In genomic region chr11:76588455-76589325, GRCh38 we compare ENCODE assay signal across 8 cellular contexts.
A peak's percentile ranks its signal among the peaks of the same experiment; 100 is the strongest.
DNase-seq lines count a peak whose midpoint lies in the region; ATAC-seq and TF ChIP-seq lines count a peak whose summit lies in the region.

No MANE protein-coding gene starts in this region.

- peak overlapping the region; percentile 93 for H3K27ac Mint-ChIP-seq in endothelial cell (ENCODE audit: unreplicated experiment)

- H3K4me3 Mint-ChIP-seq in endothelial cell (ENCODE audit: unreplicated experiment) = no peak overlapping the region

- H3K4me1 Mint-ChIP-seq in endothelial cell (ENCODE audit: unreplicated experiment) = peaks cover 13% of the 10 kb centered on the region

- H4K20me1 ChIP-seq in BLaER1 = no peaks in the 10 kb centered on the region

- no peaks in the 10 kb centered on the region for H3K27me3 ChIP-seq in BLaER1
- no peaks in the 10 kb centered on the region for H3K27me3 ChIP-seq in parathyroid adenoma (ENCODE audit: control insufficient read depth, insufficient read depth, low read length)

- no peaks in the 10 kb centered on the region for H3K9me3 Mint-ChIP-seq in endothelial cell (ENCODE audit: unreplicated experiment)

- no peaks in the 10 kb centered on the region for H3K36me3 Mint-ChIP-seq in endothelial cell (ENCODE audit: low read depth, unreplicated experiment)

- H3K79me2 ChIP-seq in parathyroid adenoma = no peaks in the 10 kb centered on the region

- H2AFZ ChIP-seq in parathyroid adenoma = no peak overlapping the region

- ATAC-seq in GM21381 (IDR thresholded peaks at IDR 0.05; ENCODE audit: unreplicated experiment) = no peak

- H3K9me3 ChIP-seq in BLaER1 (peaks cover 3% of the 10 kb centered on the region; the same call in 1 of the 2 replicates), parathyroid adenoma (ENCODE audit: control insufficient read depth, low read length) (no peaks in the 10 kb centered on the region)

- H3K4me1 ChIP-seq in BLaER1 (peaks cover 20% of the 10 kb centered on the region), parathyroid adenoma (no peaks in the 10 kb centered on the region)

- H3K4me3 ChIP-seq in BLaER1 = no peak overlapping the region
- H3K4me3 ChIP-seq in parathyroid adenoma (ENCODE audit: low read depth, low read length) = no peak overlapping the region

- TF ChIP-seq CTCF in endothelial cell (IDR thresholded peaks at IDR 0.05; ENCODE audit: unreplicated experiment) (no peak), parathyroid adenoma (IDR thresholded peaks at IDR 0.05) (no peak)

- H3K4me2 ChIP-seq in BLaER1 = peak overlapping the region; percentile 77
- H3K4me2 ChIP-seq in parathyroid adenoma (ENCODE audit: low read length) = no peak overlapping the region

- peak; percentile 92 for DNase-seq in UCSD-AML1 (lab: John Stamatoyannopoulos, UW; ENCODE audit: unreplicated experiment)
- DNase-seq in endothelial cell (ENCODE audit: low spot score) = peak; percentile 33
- no peak for DNase-seq in D341Med (ENCODE audit: low spot score)
- DNase-seq in NCI-H2081 (lab: John Stamatoyannopoulos, UW) = no peak
- DNase-seq in DMS 273 (lab: John Stamatoyannopoulos, UW; ENCODE audit: unreplicated experiment) = no peak

- H3K27me3 Mint-ChIP-seq in endothelial cell (ENCODE audit: unreplicated experiment) = peaks cover 1% of the 10 kb centered on the region

- H3K27ac ChIP-seq in BLaER1 = peak overlapping the region; percentile 84
- H3K27ac ChIP-seq in parathyroid adenoma = peak overlapping the region; percentile 81

- H3K9ac ChIP-seq in BLaER1 (peak overlapping the region; percentile 52; the same call in 1 of the 2 replicates), parathyroid adenoma (no peak overlapping the region)

- H3K36me3 ChIP-seq in BLaER1 = no peaks in the 10 kb centered on the region
- H3K36me3 ChIP-seq in parathyroid adenoma (ENCODE audit: control insufficient read depth, insufficient read depth, low read length) = no peaks in the 10 kb centered on the region

Comparison
In these comparisons a context has a peak if more than half of its experiments do, and no peak if none do; other contexts are left out.
1. DNase-seq: peak in UCSD-AML1 (single experiment) and endothelial cell (single experiment); none in D341Med (single experiment), NCI-H2081 (0 of 2) and DMS 273 (single experiment).